Comparison of ENCODE assay signal across 1 cellular context in genomic region chr16:86427327-86427935, GRCh38.
TF ChIP-seq lines count a peak whose summit lies in the region.

No MANE protein-coding gene starts in this region.

TF ChIP-seq in GM23338, 12 proteins besides CTCF, POLR2A, EP300 and RAD21 (continued from another document):
- TF ChIP-seq REST (IDR thresholded peaks at IDR 0.05; ENCODE audit: unreplicated experiment): no peak
- no peak for TF ChIP-seq NANOG (IDR thresholded peaks at IDR 0.05; ENCODE audit: borderline replicate concordance)
- TF ChIP-seq ETS1 (IDR thresholded peaks at IDR 0.05): no peak
- TF ChIP-seq STAT1 (IDR thresholded peaks at IDR 0.05; ENCODE audit: unreplicated experiment): no peak
